16 cellular contexts compared by ENCODE assay signal in the genomic region with DNA sequence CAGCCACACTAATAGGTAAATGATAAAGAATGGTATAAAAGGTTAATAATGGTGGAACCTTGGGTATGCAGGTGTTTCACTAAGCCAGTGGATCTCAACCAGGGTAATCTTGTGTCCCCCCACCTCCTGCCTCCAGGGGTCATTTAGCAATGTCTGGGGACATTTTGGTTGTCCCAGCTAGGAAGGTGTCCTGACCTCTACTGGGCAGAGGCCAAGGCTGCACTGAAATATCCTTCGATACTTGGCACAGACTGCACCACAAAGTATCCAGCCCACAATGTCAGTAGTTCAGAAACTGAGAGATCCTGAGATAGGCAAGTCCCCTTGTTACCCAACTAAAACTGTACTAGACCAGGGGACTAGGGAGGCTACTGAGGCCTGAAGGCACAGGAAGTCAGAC.
A peak's percentile ranks its signal among the peaks of the same experiment; 100 is the strongest.
DNase-seq lines count a peak whose midpoint lies in the region; ATAC-seq and TF ChIP-seq lines count a peak whose summit lies in the region.
"Had no signal": no experiment of that assay in that cellular context is flagged by ENCODE, and none has a peak within 500 bp of the region (broad histone marks: within the 10 kb centered on the region; RNA-seq: fewer than 3 reads in every experiment).

No MANE protein-coding gene starts in this region.

- no peak for ATAC-seq in heart right ventricle
- ATAC-seq: left ventricle myocardium superior, psoas muscle, T-helper 17 cell had no signal

- 82 to 88% methylated on average over 1 of the region's 1 CpG for WGBS in heart right ventricle, 2 donors

- no peaks in the 10 kb centered on the region for H4K20me1 ChIP-seq in Loucy (ENCODE audit: insufficient read depth, low read length, poor library complexity, severe bottlenecking)

- DNase-seq in ELF-1 (ENCODE audit: low read depth, low spot score), result peak; percentile 32
- DNase-seq in choroid plexus epithelial cell (ENCODE audit: low read depth), result no peak
- no peak for DNase-seq in neural crest cell (ENCODE audit: low read depth, low spot score)
- no peak for DNase-seq in erythroblast (lab: John Stamatoyannopoulos, UW)
- DNase-seq in heart right ventricle, result no peak
- DNase-seq in hippocampal formation (lab: John Stamatoyannopoulos, UW), result no peak
- DNase-seq in NCI-H2107 treated with DMSO at 0.1 percent for 48 hours (lab: John Stamatoyannopoulos, UW; ENCODE audit: unreplicated experiment), result no peak
- DNase-seq: activated CD4-positive, CD25-positive, alpha-beta regulatory T cell treated with anti-CD3 and anti-CD28 coated beads, Interleukin-2, amount 50 U/mL, for 72 hours; activated naive CD4-positive, alpha-beta T cell; GM23248; left ventricle myocardium superior; naive B cell; NCI-H2107; psoas muscle; T-helper 17 cell had no signal

- peaks cover 8% of the 10 kb centered on the region for H3K36me3 Mint-ChIP-seq in neural crest cell (ENCODE audit: low read depth)

- no peak overlapping the region for H3K4me3 Mint-ChIP-seq in neural crest cell
- H3K4me3 Mint-ChIP-seq: naive B cell, T-helper 17 cell had no signal

- no peak overlapping the region for H3K27ac Mint-ChIP-seq in neural crest cell (ENCODE audit: unreplicated experiment)
- H3K27ac Mint-ChIP-seq: naive B cell, T-helper 17 cell had no signal

- no peaks in the 10 kb centered on the region for H3K9me2 ChIP-seq in Loucy (replicated peaks; ENCODE audit: low read depth, low read length)

- H3K4me2 ChIP-seq in Loucy (ENCODE audit: low read depth, low read length, poor library complexity, severe bottlenecking), result no peak overlapping the region

- H3K9me3 ChIP-seq in Loucy (ENCODE audit: insufficient read depth, low read depth, low read length), result no peaks in the 10 kb centered on the region
- no peaks in the 10 kb centered on the region for H3K9me3 ChIP-seq in heart right ventricle
- H3K9me3 ChIP-seq: psoas muscle had no signal

- H3K4me1 Mint-ChIP-seq in neural crest cell, result peaks cover 4% of the 10 kb centered on the region

- no peak overlapping the region for H3K9ac ChIP-seq in Loucy (ENCODE audit: low read depth, low read length, poor library complexity, severe bottlenecking)
- H3K9ac ChIP-seq: GM23248 had no signal

- no peaks in the 10 kb centered on the region for H3F3A ChIP-seq in Loucy (ENCODE audit: low read depth)

- no peak overlapping the region for H2AFZ ChIP-seq in Loucy (ENCODE audit: low read length)
- H2AFZ ChIP-seq: GM23248 had no signal

- intact Hi-C loops in heart right ventricle (cut with DNase I), result loop anchor here in 1 of 10 donors (5.0 kb wide), 1 partner anchor 115 kb away; a partner anchor contains a TSS

- H3K36me3 ChIP-seq in Loucy (ENCODE audit: insufficient read depth, low read length), result no peaks in the 10 kb centered on the region
- H3K36me3 ChIP-seq in heart right ventricle, result no peaks in the 10 kb centered on the region

- H3K27me3 Mint-ChIP-seq in neural crest cell (ENCODE audit: low read depth), result no peaks in the 10 kb centered on the region
- H3K27me3 Mint-ChIP-seq: T-helper 17 cell had no signal

- peaks cover 7% of the 10 kb centered on the region for H3K9me3 Mint-ChIP-seq in neural crest cell

- H3K27me3 ChIP-seq in Loucy (ENCODE audit: insufficient read depth, low read length, poor library complexity, severe bottlenecking), result no peaks in the 10 kb centered on the region
- no peaks in the 10 kb centered on the region for H3K27me3 ChIP-seq in heart right ventricle

- TF ChIP-seq CTCF in Loucy (conservative IDR thresholded peaks at IDR 0.05; ENCODE audit: low read length) (peak; percentile 75), choroid plexus epithelial cell (conservative IDR thresholded peaks at IDR 0.05; ENCODE audit: low read depth, low read length) (peak; percentile 8), neural crest cell (conservative IDR thresholded peaks at IDR 0.05) (peak; percentile 25), heart right ventricle (IDR thresholded peaks at IDR 0.05) (peak in 1 of 9 donors; percentile 11)

- H3K4me1 ChIP-seq in Loucy (ENCODE audit: insufficient read depth, low read length, poor library complexity, severe bottlenecking) (no peaks in the 10 kb centered on the region), heart right ventricle (no peaks in the 10 kb centered on the region)
- H3K4me1 ChIP-seq: psoas muscle had no signal

- no peak overlapping the region for H3K27ac ChIP-seq in heart right ventricle
- H3K27ac ChIP-seq: GM23248, psoas muscle had no signal

- H3K4me3 ChIP-seq in Loucy (ENCODE audit: low read length, poor library complexity, severe bottlenecking) (no peak overlapping the region), choroid plexus epithelial cell (ENCODE audit: low read depth, low read length) (no peak overlapping the region), heart right ventricle (no peak overlapping the region)
- H3K4me3 ChIP-seq: GM23248, psoas muscle had no signal

- H3K79me2 ChIP-seq in Loucy (ENCODE audit: insufficient read depth, low read length), result peaks cover 5% of the 10 kb centered on the region; the same call in 1 of the 2 replicates

- TF ChIP-seq POLR2A in erythroblast (IDR thresholded peaks at IDR 0.05; ENCODE audit: low read length), result no peak
